In genomic region chr19:12796146-12797071, GRCh38 we compare ENCODE assay signal across 8 cellular contexts. TPM values are rescaled to one million over a fixed set of nuclear protein-coding genes. Genes with fewer than 3 reads are reported as not detected.
DNase-seq lines count a peak whose midpoint lies in the region; ATAC-seq and TF ChIP-seq lines count a peak whose summit lies in the region.

No MANE protein-coding gene starts in this region.

- ATAC-seq in memory B cell (ENCODE audit: low read depth) (no peak), GM21447 (IDR thresholded peaks at IDR 0.05; ENCODE audit: unreplicated experiment) (no peak)

- H3K36me3 ChIP-seq in effector memory CD4-positive, alpha-beta T cell (ENCODE audit: control insufficient read depth, insufficient read depth, low read length): peaks cover 22% of the 10 kb centered on the region

- CTCF ChIA-PET in HEK293T (lab: Yijun Ruan, JAX): interaction anchor here (0.7 to 2.7 kb wide), 12 partner anchors 10 to 78 kb away, joined by 3 to 15 read pairs (median 6); no protein-coding TSS in a partner anchor
- CTCF ChIA-PET in activated CD4-positive, alpha-beta memory T cell treated with anti-CD3 and anti-CD28 coated beads, Interleukin-2, amount 10 ng/mL, durations not matched to agents 7 days and 5 days (lab: Charles Lee): interaction anchor here (0.6 to 13.9 kb wide), 23 partner anchors 9 to 186 kb away, joined by 3 to 419 read pairs (median 5); partner anchors contain the start of genes HOOK2, RNASEH2A, TNPO2 and TRIR

- no peaks in the 10 kb centered on the region for H3K9me3 Mint-ChIP-seq in activated CD4-positive, alpha-beta memory T cell treated with anti-CD3 and anti-CD28 coated beads, Interleukin-2, amount 10 ng/mL, durations not matched to agents 7 days and 5 days
- no peaks in the 10 kb centered on the region for H3K9me3 Mint-ChIP-seq in memory B cell

- peaks cover 36% of the 10 kb centered on the region for H3K36me3 Mint-ChIP-seq in activated CD4-positive, alpha-beta memory T cell treated with anti-CD3 and anti-CD28 coated beads, Interleukin-2, amount 10 ng/mL, durations not matched to agents 7 days and 5 days (ENCODE audit: low read depth)
- H3K36me3 Mint-ChIP-seq in memory B cell: no peaks in the 10 kb centered on the region

- no peaks in the 10 kb centered on the region for H3K27me3 ChIP-seq in effector memory CD4-positive, alpha-beta T cell (replicated peaks; ENCODE audit: control insufficient read depth, insufficient read depth, low read length, poor library complexity, severe bottlenecking)

- H3K4me1 Mint-ChIP-seq in activated CD4-positive, alpha-beta memory T cell treated with anti-CD3 and anti-CD28 coated beads, Interleukin-2, amount 10 ng/mL, durations not matched to agents 7 days and 5 days: peaks cover 41% of the 10 kb centered on the region
- peaks cover 20% of the 10 kb centered on the region for H3K4me1 Mint-ChIP-seq in memory B cell

- no peaks in the 10 kb centered on the region for H3K9me3 ChIP-seq in effector memory CD4-positive, alpha-beta T cell (ENCODE audit: control insufficient read depth, low read length)

- peak overlapping the region; percentile 64 for H3K4me3 Mint-ChIP-seq in activated CD4-positive, alpha-beta memory T cell treated with anti-CD3 and anti-CD28 coated beads, Interleukin-2, amount 10 ng/mL, durations not matched to agents 7 days and 5 days
- peak overlapping the region; percentile 83 for H3K4me3 Mint-ChIP-seq in memory B cell

- H3K4me1 ChIP-seq in effector memory CD4-positive, alpha-beta T cell (ENCODE audit: control insufficient read depth, insufficient read depth, low read length, poor library complexity, severe bottlenecking): peaks cover 40% of the 10 kb centered on the region

- peak; percentile 91 for DNase-seq in Ammon's horn (ENCODE audit: low spot score)
- peak; percentile 63 for DNase-seq in HEK293T (ENCODE audit: extremely low spot score)
- peak; percentile 83 for DNase-seq in NCI-H82 treated with DMSO at 0.1 percent for 48 hours (lab: John Stamatoyannopoulos, UW; ENCODE audit: unreplicated experiment)
- DNase-seq in activated CD4-positive, alpha-beta memory T cell treated with anti-CD3 and anti-CD28 coated beads, Interleukin-2, amount 10 ng/mL, durations not matched to agents 7 days and 5 days: peak; percentile 81
- DNase-seq in effector memory CD4-positive, alpha-beta T cell: peak; percentile 54 to 69 (median 54)
- DNase-seq in memory B cell (ENCODE audit: low spot score in 2 of 2): peak; percentile 74 to 75
- DNase-seq in stimulated activated naive CD4-positive, alpha-beta T cell (lab: John Stamatoyannopoulos, UW): peak; percentile 61 to 88 (median 65)

- peak overlapping the region; percentile 8 for H3K4me3 ChIP-seq in effector memory CD4-positive, alpha-beta T cell (ENCODE audit: insufficient read depth, low read depth, low read length, poor library complexity, severe bottlenecking)

- H3K27ac Mint-ChIP-seq in activated CD4-positive, alpha-beta memory T cell treated with anti-CD3 and anti-CD28 coated beads, Interleukin-2, amount 10 ng/mL, durations not matched to agents 7 days and 5 days: peak overlapping the region; percentile 84
- peak overlapping the region; percentile 85 for H3K27ac Mint-ChIP-seq in memory B cell

- peak overlapping the region; percentile 46 for H3K27ac ChIP-seq in effector memory CD4-positive, alpha-beta T cell (ENCODE audit: insufficient read depth, low read length, poor library complexity, severe bottlenecking)

- no peaks in the 10 kb centered on the region for H3K27me3 Mint-ChIP-seq in activated CD4-positive, alpha-beta memory T cell treated with anti-CD3 and anti-CD28 coated beads, Interleukin-2, amount 10 ng/mL, durations not matched to agents 7 days and 5 days
- no peaks in the 10 kb centered on the region for H3K27me3 Mint-ChIP-seq in memory B cell

- POLR2A ChIA-PET in HEK293T (lab: Yijun Ruan, JAX): interaction anchor here (0.8 to 2.5 kb wide), 5 partner anchors 10 to 103 kb away, joined by 3 to 11 read pairs (median 5); partner anchors contain the start of gene RNASEH2A
- POLR2A ChIA-PET in activated CD4-positive, alpha-beta memory T cell treated with anti-CD3 and anti-CD28 coated beads, Interleukin-2, amount 10 ng/mL, durations not matched to agents 7 days and 5 days (lab: Charles Lee): interaction anchor here (0.9 to 14.7 kb wide), 14 partner anchors 9 to 98 kb away, joined by 3 to 574 read pairs (median 4); partner anchors contain the start of genes GET3, HOOK2, RNASEH2A and TRIR

TF ChIP-seq in HEK293T, 16 proteins besides CTCF, POLR2A, EP300 and RAD21:
- no peak for TF ChIP-seq TARDBP (IDR thresholded peaks at IDR 0.05)
- TF ChIP-seq LEF1 (IDR thresholded peaks at IDR 0.05; ENCODE audit: borderline replicate concordance): no peak
- no peak for TF ChIP-seq FOXA1 (IDR thresholded peaks at IDR 0.05)
- TF ChIP-seq L3MBTL2 (conservative IDR thresholded peaks at IDR 0.05): peak; percentile 24; the same call in 1 of the 2 replicates

RNA-seq across cellular contexts. Expression of gene JUNB, which starts 5.1 kb away (rescaled TPM):
- 100 to 1,000 TPM; 197 TPM for total RNA-seq in activated CD4-positive, alpha-beta memory T cell treated with anti-CD3 and anti-CD28 coated beads, Interleukin-2, amount 10 ng/mL, durations not matched to agents 7 days and 5 days

RNA-seq across cellular contexts. Expression of gene PRDX2, which starts 5.2 kb away (rescaled TPM):
- 100 to 1,000 TPM; 234 to 240 TPM for total RNA-seq in activated CD4-positive, alpha-beta memory T cell treated with anti-CD3 and anti-CD28 coated beads, Interleukin-2, amount 10 ng/mL, durations not matched to agents 7 days and 5 days

RNA-seq across cellular contexts. Expression of gene THSD8, which starts 5.5 kb away (rescaled TPM):
- total RNA-seq in activated CD4-positive, alpha-beta memory T cell treated with anti-CD3 and anti-CD28 coated beads, Interleukin-2, amount 10 ng/mL, durations not matched to agents 7 days and 5 days: 10 to 100 TPM; 19.2 to 25.5 TPM

RNA-seq across cellular contexts. Expression of gene RNASEH2A, which starts 10.0 kb away (rescaled TPM):
- 10 to 100 TPM; 34.8 to 38.4 TPM for total RNA-seq in activated CD4-positive, alpha-beta memory T cell treated with anti-CD3 and anti-CD28 coated beads, Interleukin-2, amount 10 ng/mL, durations not matched to agents 7 days and 5 days

RNA-seq across cellular contexts. Expression of gene HOOK2, which starts 21.1 kb away (rescaled TPM):
- total RNA-seq in activated CD4-positive, alpha-beta memory T cell treated with anti-CD3 and anti-CD28 coated beads, Interleukin-2, amount 10 ng/mL, durations not matched to agents 7 days and 5 days: 10 to 100 TPM; 17.0 to 17.8 TPM
